ENCODE assay signal across 1 cellular context in genomic region chr10:30190831-30191552, GRCh38.
TF ChIP-seq lines count a peak whose summit lies in the region.

No MANE protein-coding gene starts in this region.

TF ChIP-seq in GM23338, 12 proteins besides CTCF, POLR2A, EP300 and RAD21 (continued from another document):
- no peak for TF ChIP-seq REST (IDR thresholded peaks at IDR 0.05; ENCODE audit: unreplicated experiment)
- TF ChIP-seq NANOG (IDR thresholded peaks at IDR 0.05; ENCODE audit: borderline replicate concordance), result no peak
- TF ChIP-seq STAT1 (IDR thresholded peaks at IDR 0.05; ENCODE audit: unreplicated experiment), result no peak
- TF ChIP-seq EZH2phosphoT487 (IDR thresholded peaks at IDR 0.05; ENCODE audit: unreplicated experiment), result no peak
